Comparison of ENCODE assay signal across 20 cellular contexts in the genomic region with DNA sequence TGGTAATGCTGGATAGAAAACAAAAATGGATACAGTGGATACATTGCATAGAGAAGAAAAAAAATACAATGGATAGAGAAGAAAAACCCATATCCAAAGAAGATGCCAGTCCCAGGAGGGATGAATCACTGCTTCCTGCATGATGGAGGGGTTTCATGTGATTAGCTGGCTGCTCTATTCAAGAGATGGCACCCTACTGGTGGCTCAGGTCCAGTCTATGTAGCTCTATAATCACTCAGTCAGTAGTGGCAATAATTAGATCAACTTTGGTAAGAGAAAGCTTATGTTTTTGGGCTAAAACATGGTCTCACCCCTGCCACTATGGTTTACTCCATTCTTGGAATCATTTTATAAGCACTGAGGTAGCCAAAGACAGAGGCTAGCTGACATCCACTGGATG. TPM values are rescaled to one million over a fixed set of nuclear protein-coding genes. Genes with fewer than 3 reads are reported as not detected.
DNase-seq lines count a peak whose midpoint lies in the region; ATAC-seq and TF ChIP-seq lines count a peak whose summit lies in the region.
"Had no signal": no experiment of that assay in that cellular context is flagged by ENCODE, and none has a peak within 500 bp of the region (broad histone marks: within the 10 kb centered on the region; RNA-seq: fewer than 3 reads in every experiment).

No MANE protein-coding gene starts in this region.

- H3K4me1 Mint-ChIP-seq in Caco-2 (ENCODE audit: low read depth, unreplicated experiment) = peaks cover 11% of the 10 kb centered on the region
- H3K4me1 Mint-ChIP-seq: CD4-positive, alpha-beta memory T cell; GM23338; IgD-negative memory B cell had no signal

- TF ChIP-seq CTCF in WERI-Rb-1 (IDR thresholded peaks at IDR 0.05; ENCODE audit: low read depth, low read length) (no peak), GM20000 (IDR thresholded peaks at IDR 0.05; ENCODE audit: extremely low read depth, missing control alignments) (no peak), Caco-2 (IDR thresholded peaks at IDR 0.05; ENCODE audit: insufficient read depth in 1 of 2, low read depth in 1 of 2, low read length in 1 of 2, severe bottlenecking in 1 of 2, unreplicated experiment in 1 of 2) (no peak)

- ATAC-seq in GM19395 (IDR thresholded peaks at IDR 0.05; ENCODE audit: unreplicated experiment) = no peak
- ATAC-seq: GM12878, GM23338 had no signal

- peaks cover 16% of the 10 kb centered on the region for H3K9me3 Mint-ChIP-seq in Caco-2 (ENCODE audit: unreplicated experiment)

- H3K9me3 ChIP-seq in MG63 (peaks cover 2% of the 10 kb centered on the region; the same call in 1 of the 2 replicates), WERI-Rb-1 (ENCODE audit: severe bottlenecking) (peaks cover 31% of the 10 kb centered on the region), Caco-2 (peaks cover 5% of the 10 kb centered on the region; the same call in 1 of the 2 replicates)
- H3K9me3 ChIP-seq: BE2C had no signal

- H3K4me3 ChIP-seq in MG63 (no peak overlapping the region), WERI-Rb-1 (ENCODE audit: low read depth, low read length) (no peak overlapping the region), Caco-2 (ENCODE audit: low read depth, low read length) (no peak overlapping the region)
- H3K4me3 ChIP-seq: GM12878, GM23338 had no signal

- POLR2A ChIA-PET in Caco-2 (lab: Charles Lee) = no interaction called here

- BruUV-seq in Caco-2 (replicated peaks; lab: Mats Ljungman, UMichigan) = no TSS peak

- H3K27me3 Mint-ChIP-seq in Caco-2 (ENCODE audit: insufficient read depth, unreplicated experiment) = no peaks in the 10 kb centered on the region

- H3K4me3 Mint-ChIP-seq in Caco-2 (ENCODE audit: unreplicated experiment) = no peak overlapping the region
- H3K4me3 Mint-ChIP-seq: CD4-positive, alpha-beta memory T cell; GM23338; IgD-negative memory B cell had no signal

- intact Hi-C loops in Caco-2 (cut with micrococcal nuclease; ENCODE audit: unreplicated experiment) = no loop called here

- DNase-seq in NCI-H2171 treated with DMSO at 0.1 percent for 48 hours (lab: John Stamatoyannopoulos, UW) = peak; percentile 56
- DNase-seq in NCI-H2171 (lab: John Stamatoyannopoulos, UW) = no peak
- DNase-seq in MG63 = peak; percentile 8
- no peak for DNase-seq in WERI-Rb-1
- DNase-seq in stromal cell of bone marrow (ENCODE audit: low read depth) = peak; percentile 5
- DNase-seq in GM20000 (ENCODE audit: low spot score) = no peak
- DNase-seq in Caco-2 = no peak
- DNase-seq: BE2C; CD4-positive, alpha-beta memory T cell; COR-L47; H7 had no signal

- H3K36me3 ChIP-seq in MG63 (no peaks in the 10 kb centered on the region), WERI-Rb-1 (no peaks in the 10 kb centered on the region), Caco-2 (ENCODE audit: control insufficient read depth, insufficient read depth, low read length) (no peaks in the 10 kb centered on the region)
- H3K36me3 ChIP-seq: BE2C had no signal

- peak overlapping the region; percentile 50 for H3K27ac ChIP-seq in WERI-Rb-1
- H3K27ac ChIP-seq: C4-2B had no signal

- no peak overlapping the region for H3K27ac Mint-ChIP-seq in Caco-2 (ENCODE audit: unreplicated experiment)
- H3K27ac Mint-ChIP-seq: GM23338, IgD-negative memory B cell had no signal

- H3K27me3 ChIP-seq in MG63 = peaks cover 3% of the 10 kb centered on the region; the same call in 1 of the 2 replicates
- H3K27me3 ChIP-seq in WERI-Rb-1 (ENCODE audit: insufficient read depth, low read depth, severe bottlenecking) = no peaks in the 10 kb centered on the region
- H3K27me3 ChIP-seq in Caco-2 (replicated peaks; ENCODE audit: control insufficient read depth, insufficient read depth, low read length) = no peaks in the 10 kb centered on the region
- H3K27me3 ChIP-seq: BE2C had no signal

- H3K4me1 ChIP-seq in Caco-2 = peaks cover 24% of the 10 kb centered on the region
- H3K4me1 ChIP-seq: BE2C had no signal

- H3K36me3 Mint-ChIP-seq in Caco-2 (ENCODE audit: insufficient read depth, unreplicated experiment) = no peaks in the 10 kb centered on the region
- H3K36me3 Mint-ChIP-seq: CD4-positive, alpha-beta memory T cell had no signal

- CTCF ChIA-PET in Caco-2 (lab: Charles Lee) = interaction anchor here (0.5 kb wide), 1 partner anchor 307 kb away, joined by 3 read pairs; no protein-coding TSS in a partner anchor

RNA-seq across cellular contexts. Expression of a gene that starts 33.7 kb away (rescaled TPM):
- not detected in 2 replicates for total RNA-seq in MG63 (2014; rRNA removed; shearing (Covaris generic); ENCODE audit: low replicate concordance)
- total RNA-seq in Caco-2 (2022) = 0.05 TPM in 1 of 2 replicates, not detected in the other
- total RNA-seq: A172, Daoy, G401, GM12878, H7, HT-29 had no signal

RNA-seq across cellular contexts. Expression of a gene that starts 50.5 kb away (rescaled TPM):
- not detected in 2 replicates for total RNA-seq in MG63 (2014; rRNA removed; shearing (Covaris generic); ENCODE audit: low replicate concordance)
- total RNA-seq in Caco-2 (2022) = not detected in 2 replicates
- total RNA-seq: A172, Daoy, GM12878, GM23338, HT-29 had no signal

Comparison
In these comparisons a context has a peak if more than half of its experiments do, and no peak if none do; other contexts are left out.
1. DNase-seq: peak in NCI-H2171 treated with DMSO at 0.1 percent for 48 hours (single experiment), MG63 (single experiment) and stromal cell of bone marrow (single experiment); none in NCI-H2171 (single experiment), WERI-Rb-1 (single experiment), GM20000 (single experiment) and Caco-2 (0 of 2).